ENCODE assay signal across 1 cellular context in genomic region chr5:151080620-151081425, GRCh38.
TF ChIP-seq lines count a peak whose summit lies in the region.

A gene with protein sequence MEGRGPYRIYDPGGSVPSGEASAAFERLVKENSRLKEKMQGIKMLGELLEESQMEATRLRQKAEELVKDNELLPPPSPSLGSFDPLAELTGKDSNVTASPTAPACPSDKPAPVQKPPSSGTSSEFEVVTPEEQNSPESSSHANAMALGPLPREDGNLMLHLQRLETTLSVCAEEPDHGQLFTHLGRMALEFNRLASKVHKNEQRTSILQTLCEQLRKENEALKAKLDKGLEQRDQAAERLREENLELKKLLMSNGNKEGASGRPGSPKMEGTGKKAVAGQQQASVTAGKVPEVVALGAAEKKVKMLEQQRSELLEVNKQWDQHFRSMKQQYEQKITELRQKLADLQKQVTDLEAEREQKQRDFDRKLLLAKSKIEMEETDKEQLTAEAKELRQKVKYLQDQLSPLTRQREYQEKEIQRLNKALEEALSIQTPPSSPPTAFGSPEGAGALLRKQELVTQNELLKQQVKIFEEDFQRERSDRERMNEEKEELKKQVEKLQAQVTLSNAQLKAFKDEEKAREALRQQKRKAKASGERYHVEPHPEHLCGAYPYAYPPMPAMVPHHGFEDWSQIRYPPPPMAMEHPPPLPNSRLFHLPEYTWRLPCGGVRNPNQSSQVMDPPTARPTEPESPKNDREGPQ (minus strand): TSS chr5:151081034. CDS start chr5:151065095, 15,939 bp downstream.

TF ChIP-seq in HepG2, 621 proteins besides CTCF, POLR2A, EP300 and RAD21 (continued from another document and continues in another):
- TF ChIP-seq, protein P1, sequence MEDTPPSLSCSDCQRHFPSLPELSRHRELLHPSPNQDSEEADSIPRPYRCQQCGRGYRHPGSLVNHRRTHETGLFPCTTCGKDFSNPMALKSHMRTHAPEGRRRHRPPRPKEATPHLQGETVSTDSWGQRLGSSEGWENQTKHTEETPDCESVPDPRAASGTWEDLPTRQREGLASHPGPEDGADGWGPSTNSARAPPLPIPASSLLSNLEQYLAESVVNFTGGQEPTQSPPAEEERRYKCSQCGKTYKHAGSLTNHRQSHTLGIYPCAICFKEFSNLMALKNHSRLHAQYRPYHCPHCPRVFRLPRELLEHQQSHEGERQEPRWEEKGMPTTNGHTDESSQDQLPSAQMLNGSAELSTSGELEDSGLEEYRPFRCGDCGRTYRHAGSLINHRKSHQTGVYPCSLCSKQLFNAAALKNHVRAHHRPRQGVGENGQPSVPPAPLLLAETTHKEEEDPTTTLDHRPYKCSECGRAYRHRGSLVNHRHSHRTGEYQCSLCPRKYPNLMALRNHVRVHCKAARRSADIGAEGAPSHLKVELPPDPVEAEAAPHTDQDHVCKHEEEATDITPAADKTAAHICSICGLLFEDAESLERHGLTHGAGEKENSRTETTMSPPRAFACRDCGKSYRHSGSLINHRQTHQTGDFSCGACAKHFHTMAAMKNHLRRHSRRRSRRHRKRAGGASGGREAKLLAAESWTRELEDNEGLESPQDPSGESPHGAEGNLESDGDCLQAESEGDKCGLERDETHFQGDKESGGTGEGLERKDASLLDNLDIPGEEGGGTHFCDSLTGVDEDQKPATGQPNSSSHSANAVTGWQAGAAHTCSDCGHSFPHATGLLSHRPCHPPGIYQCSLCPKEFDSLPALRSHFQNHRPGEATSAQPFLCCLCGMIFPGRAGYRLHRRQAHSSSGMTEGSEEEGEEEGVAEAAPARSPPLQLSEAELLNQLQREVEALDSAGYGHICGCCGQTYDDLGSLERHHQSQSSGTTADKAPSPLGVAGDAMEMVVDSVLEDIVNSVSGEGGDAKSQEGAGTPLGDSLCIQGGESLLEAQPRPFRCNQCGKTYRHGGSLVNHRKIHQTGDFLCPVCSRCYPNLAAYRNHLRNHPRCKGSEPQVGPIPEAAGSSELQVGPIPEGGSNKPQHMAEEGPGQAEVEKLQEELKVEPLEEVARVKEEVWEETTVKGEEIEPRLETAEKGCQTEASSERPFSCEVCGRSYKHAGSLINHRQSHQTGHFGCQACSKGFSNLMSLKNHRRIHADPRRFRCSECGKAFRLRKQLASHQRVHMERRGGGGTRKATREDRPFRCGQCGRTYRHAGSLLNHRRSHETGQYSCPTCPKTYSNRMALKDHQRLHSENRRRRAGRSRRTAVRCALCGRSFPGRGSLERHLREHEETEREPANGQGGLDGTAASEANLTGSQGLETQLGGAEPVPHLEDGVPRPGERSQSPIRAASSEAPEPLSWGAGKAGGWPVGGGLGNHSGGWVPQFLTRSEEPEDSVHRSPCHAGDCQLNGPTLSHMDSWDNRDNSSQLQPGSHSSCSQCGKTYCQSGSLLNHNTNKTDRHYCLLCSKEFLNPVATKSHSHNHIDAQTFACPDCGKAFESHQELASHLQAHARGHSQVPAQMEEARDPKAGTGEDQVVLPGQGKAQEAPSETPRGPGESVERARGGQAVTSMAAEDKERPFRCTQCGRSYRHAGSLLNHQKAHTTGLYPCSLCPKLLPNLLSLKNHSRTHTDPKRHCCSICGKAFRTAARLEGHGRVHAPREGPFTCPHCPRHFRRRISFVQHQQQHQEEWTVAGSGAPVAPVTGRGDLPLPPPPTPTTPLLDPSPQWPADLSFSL (CRISPR knock-in tag; IDR thresholded peaks at IDR 0.05): no peak
- TF ChIP-seq STAG1 (CRISPR knock-in tag; IDR thresholded peaks at IDR 0.05) (0 out of 2 replicates have a peak, but pooled peaks have one; percentile 5), SMARCE1 (IDR thresholded peaks at IDR 0.05; ENCODE audit: borderline replicate concordance) (no peak), PLRG1 (conservative IDR thresholded peaks at IDR 0.05) (no peak), ZNF790 (CRISPR knock-in tag; IDR thresholded peaks at IDR 0.05; ENCODE audit: borderline replicate concordance) (no peak; the same call in 1 of the 2 replicates), JDP2 (CRISPR knock-in tag; IDR thresholded peaks at IDR 0.05; ENCODE audit: borderline replicate concordance) (no peak; the same call in 1 of the 2 replicates), ZFAT (CRISPR knock-in tag; conservative IDR thresholded peaks at IDR 0.05) (no peak), ZNF550 (CRISPR knock-in tag; IDR thresholded peaks at IDR 0.05; ENCODE audit: borderline replicate concordance) (no peak), ZNF605 (CRISPR knock-in tag; IDR thresholded peaks at IDR 0.05) (peak; percentile 94), TARDBP (CRISPR knock-in tag; IDR thresholded peaks at IDR 0.05) (peak; percentile 65; the same call in 1 of the 2 replicates), GZF1 (CRISPR knock-in tag; IDR thresholded peaks at IDR 0.05) (no peak; the same call in 1 of the 2 replicates), KAT8 (CRISPR knock-in tag; IDR thresholded peaks at IDR 0.05) (peak; percentile 84), ZNF382 (CRISPR knock-in tag; IDR thresholded peaks at IDR 0.05; ENCODE audit: borderline replicate concordance) (no peak), ZNF558 (CRISPR knock-in tag; IDR thresholded peaks at IDR 0.05; ENCODE audit: borderline replicate concordance) (no peak; the same call in 1 of the 2 replicates), ZNF772 (CRISPR knock-in tag; IDR thresholded peaks at IDR 0.05) (no peak; the same call in 1 of the 2 replicates), PPARG (CRISPR knock-in tag; conservative IDR thresholded peaks at IDR 0.05) (no peak; the same call in 1 of the 2 replicates), ZNF530 (CRISPR knock-in tag; IDR thresholded peaks at IDR 0.05; ENCODE audit: low read depth) (no peak), SMAD1 (CRISPR knock-in tag; IDR thresholded peaks at IDR 0.05; ENCODE audit: borderline replicate concordance, low read depth) (peak; percentile 92; the same call in 1 of the 2 replicates), KDM6A (CRISPR knock-in tag; IDR thresholded peaks at IDR 0.05; ENCODE audit: low read depth) (no peak), HNRNPH1 (optimal IDR thresholded peaks at IDR 0.05; ENCODE audit: low read depth, low read length) (no peak), REPIN1 (CRISPR knock-in tag; IDR thresholded peaks at IDR 0.05; ENCODE audit: borderline replicate concordance, low read depth) (no peak; the same call in 1 of the 2 replicates), YEATS2 (CRISPR knock-in tag; IDR thresholded peaks at IDR 0.05; ENCODE audit: borderline replicate concordance) (peak; percentile 79), HIVEP1 (CRISPR knock-in tag; IDR thresholded peaks at IDR 0.05) (peak; percentile 80), ATF5 (CRISPR knock-in tag; IDR thresholded peaks at IDR 0.05; ENCODE audit: low read depth) (peak; percentile 40), YY1 (IDR thresholded peaks at IDR 0.05; ENCODE audit: insufficient read depth, insufficient replicate concordance, low read depth, low read length) (peak; percentile 44), ZNF230 (CRISPR knock-in tag; IDR thresholded peaks at IDR 0.05) (0 out of 2 replicates have a peak, but pooled peaks have one; percentile 20), ZNF180 (CRISPR knock-in tag; IDR thresholded peaks at IDR 0.05; ENCODE audit: borderline replicate concordance, low read depth) (no peak), KDM2A (CRISPR knock-in tag; IDR thresholded peaks at IDR 0.05; ENCODE audit: borderline replicate concordance, low read depth) (peak; percentile 75), RELA (CRISPR knock-in tag; IDR thresholded peaks at IDR 0.05) (peak; percentile 98; the same call in 1 of the 2 replicates)
- TF ChIP-seq, protein P2, sequence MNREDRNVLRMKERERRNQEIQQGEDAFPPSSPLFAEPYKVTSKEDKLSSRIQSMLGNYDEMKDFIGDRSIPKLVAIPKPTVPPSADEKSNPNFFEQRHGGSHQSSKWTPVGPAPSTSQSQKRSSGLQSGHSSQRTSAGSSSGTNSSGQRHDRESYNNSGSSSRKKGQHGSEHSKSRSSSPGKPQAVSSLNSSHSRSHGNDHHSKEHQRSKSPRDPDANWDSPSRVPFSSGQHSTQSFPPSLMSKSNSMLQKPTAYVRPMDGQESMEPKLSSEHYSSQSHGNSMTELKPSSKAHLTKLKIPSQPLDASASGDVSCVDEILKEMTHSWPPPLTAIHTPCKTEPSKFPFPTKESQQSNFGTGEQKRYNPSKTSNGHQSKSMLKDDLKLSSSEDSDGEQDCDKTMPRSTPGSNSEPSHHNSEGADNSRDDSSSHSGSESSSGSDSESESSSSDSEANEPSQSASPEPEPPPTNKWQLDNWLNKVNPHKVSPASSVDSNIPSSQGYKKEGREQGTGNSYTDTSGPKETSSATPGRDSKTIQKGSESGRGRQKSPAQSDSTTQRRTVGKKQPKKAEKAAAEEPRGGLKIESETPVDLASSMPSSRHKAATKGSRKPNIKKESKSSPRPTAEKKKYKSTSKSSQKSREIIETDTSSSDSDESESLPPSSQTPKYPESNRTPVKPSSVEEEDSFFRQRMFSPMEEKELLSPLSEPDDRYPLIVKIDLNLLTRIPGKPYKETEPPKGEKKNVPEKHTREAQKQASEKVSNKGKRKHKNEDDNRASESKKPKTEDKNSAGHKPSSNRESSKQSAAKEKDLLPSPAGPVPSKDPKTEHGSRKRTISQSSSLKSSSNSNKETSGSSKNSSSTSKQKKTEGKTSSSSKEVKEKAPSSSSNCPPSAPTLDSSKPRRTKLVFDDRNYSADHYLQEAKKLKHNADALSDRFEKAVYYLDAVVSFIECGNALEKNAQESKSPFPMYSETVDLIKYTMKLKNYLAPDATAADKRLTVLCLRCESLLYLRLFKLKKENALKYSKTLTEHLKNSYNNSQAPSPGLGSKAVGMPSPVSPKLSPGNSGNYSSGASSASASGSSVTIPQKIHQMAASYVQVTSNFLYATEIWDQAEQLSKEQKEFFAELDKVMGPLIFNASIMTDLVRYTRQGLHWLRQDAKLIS (CRISPR knock-in tag; IDR thresholded peaks at IDR 0.05): peak; percentile 69; the same call in 1 of the 2 replicates
- TF ChIP-seq, protein P3, sequence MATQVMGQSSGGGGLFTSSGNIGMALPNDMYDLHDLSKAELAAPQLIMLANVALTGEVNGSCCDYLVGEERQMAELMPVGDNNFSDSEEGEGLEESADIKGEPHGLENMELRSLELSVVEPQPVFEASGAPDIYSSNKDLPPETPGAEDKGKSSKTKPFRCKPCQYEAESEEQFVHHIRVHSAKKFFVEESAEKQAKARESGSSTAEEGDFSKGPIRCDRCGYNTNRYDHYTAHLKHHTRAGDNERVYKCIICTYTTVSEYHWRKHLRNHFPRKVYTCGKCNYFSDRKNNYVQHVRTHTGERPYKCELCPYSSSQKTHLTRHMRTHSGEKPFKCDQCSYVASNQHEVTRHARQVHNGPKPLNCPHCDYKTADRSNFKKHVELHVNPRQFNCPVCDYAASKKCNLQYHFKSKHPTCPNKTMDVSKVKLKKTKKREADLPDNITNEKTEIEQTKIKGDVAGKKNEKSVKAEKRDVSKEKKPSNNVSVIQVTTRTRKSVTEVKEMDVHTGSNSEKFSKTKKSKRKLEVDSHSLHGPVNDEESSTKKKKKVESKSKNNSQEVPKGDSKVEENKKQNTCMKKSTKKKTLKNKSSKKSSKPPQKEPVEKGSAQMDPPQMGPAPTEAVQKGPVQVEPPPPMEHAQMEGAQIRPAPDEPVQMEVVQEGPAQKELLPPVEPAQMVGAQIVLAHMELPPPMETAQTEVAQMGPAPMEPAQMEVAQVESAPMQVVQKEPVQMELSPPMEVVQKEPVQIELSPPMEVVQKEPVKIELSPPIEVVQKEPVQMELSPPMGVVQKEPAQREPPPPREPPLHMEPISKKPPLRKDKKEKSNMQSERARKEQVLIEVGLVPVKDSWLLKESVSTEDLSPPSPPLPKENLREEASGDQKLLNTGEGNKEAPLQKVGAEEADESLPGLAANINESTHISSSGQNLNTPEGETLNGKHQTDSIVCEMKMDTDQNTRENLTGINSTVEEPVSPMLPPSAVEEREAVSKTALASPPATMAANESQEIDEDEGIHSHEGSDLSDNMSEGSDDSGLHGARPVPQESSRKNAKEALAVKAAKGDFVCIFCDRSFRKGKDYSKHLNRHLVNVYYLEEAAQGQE (IDR thresholded peaks at IDR 0.05; ENCODE audit: borderline replicate concordance in 1 of 2, low read depth in 1 of 2, low read length in 2 of 2): peak in 1 of 2 experiments; percentile 6; a peak in 1 of 4 replicates
- TF ChIP-seq, protein P4, sequence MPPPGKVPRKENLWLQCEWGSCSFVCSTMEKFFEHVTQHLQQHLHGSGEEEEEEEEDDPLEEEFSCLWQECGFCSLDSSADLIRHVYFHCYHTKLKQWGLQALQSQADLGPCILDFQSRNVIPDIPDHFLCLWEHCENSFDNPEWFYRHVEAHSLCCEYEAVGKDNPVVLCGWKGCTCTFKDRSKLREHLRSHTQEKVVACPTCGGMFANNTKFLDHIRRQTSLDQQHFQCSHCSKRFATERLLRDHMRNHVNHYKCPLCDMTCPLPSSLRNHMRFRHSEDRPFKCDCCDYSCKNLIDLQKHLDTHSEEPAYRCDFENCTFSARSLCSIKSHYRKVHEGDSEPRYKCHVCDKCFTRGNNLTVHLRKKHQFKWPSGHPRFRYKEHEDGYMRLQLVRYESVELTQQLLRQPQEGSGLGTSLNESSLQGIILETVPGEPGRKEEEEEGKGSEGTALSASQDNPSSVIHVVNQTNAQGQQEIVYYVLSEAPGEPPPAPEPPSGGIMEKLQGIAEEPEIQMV (CRISPR knock-in tag; IDR thresholded peaks at IDR 0.05; ENCODE audit: low read depth): 0 out of 2 replicates have a peak, but pooled peaks have one; percentile 68
- TF ChIP-seq, protein P5, sequence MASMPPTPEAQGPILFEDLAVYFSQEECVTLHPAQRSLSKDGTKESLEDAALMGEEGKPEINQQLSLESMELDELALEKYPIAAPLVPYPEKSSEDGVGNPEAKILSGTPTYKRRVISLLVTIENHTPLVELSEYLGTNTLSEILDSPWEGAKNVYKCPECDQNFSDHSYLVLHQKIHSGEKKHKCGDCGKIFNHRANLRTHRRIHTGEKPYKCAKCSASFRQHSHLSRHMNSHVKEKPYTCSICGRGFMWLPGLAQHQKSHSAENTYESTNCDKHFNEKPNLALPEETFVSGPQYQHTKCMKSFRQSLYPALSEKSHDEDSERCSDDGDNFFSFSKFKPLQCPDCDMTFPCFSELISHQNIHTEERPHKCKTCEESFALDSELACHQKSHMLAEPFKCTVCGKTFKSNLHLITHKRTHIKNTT (CRISPR knock-in tag; IDR thresholded peaks at IDR 0.05): no peak
- TF ChIP-seq, protein P6, sequence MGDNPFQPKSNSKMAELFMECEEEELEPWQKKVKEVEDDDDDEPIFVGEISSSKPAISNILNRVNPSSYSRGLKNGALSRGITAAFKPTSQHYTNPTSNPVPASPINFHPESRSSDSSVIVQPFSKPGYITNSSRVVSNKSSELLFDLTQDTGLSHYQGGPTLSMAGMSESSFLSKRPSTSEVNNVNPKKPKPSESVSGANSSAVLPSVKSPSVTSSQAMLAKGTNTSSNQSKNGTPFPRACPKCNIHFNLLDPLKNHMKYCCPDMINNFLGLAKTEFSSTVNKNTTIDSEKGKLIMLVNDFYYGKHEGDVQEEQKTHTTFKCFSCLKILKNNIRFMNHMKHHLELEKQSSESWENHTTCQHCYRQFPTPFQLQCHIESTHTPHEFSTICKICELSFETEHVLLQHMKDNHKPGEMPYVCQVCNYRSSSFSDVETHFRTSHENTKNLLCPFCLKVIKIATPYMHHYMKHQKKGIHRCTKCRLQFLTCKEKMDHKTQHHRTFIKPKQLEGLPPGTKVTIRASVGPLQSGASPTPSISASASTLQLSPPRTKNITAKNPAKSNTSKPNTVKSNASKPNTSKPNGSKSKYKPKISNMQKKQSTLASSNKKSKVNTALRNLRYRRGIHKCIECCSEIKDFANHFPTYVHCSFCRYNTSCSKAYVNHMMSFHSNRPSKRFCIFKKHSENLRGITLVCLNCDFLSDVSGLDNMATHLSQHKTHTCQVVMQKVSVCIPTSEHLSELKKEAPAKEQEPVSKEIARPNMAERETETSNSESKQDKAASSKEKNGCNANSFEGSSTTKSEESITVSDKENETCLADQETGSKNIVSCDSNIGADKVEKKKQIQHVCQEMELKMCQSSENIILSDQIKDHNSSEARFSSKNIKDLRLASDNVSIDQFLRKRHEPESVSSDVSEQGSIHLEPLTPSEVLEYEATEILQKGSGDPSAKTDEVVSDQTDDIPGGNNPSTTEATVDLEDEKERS (CRISPR knock-in tag; IDR thresholded peaks at IDR 0.05): no peak
